ENCODE assay signal across 1 cellular context in genomic region chr1:10644307-10645128, GRCh38.
TF ChIP-seq lines count a peak whose summit lies in the region.

No MANE protein-coding gene starts in this region.

TF ChIP-seq in K562, 482 proteins besides CTCF, POLR2A, EP300 and RAD21 (continued from another document):
- peak; percentile 42 for TF ChIP-seq ATF3 (IDR thresholded peaks at IDR 0.05)
- TF ChIP-seq ATF3 (CRISPR knock-in tag; conservative IDR thresholded peaks at IDR 0.05), result no peak
- TF ChIP-seq THRAP3 (IDR thresholded peaks at IDR 0.05; ENCODE audit: borderline replicate concordance), result no peak
- no peak for TF ChIP-seq HLTF (IDR thresholded peaks at IDR 0.05)
- no peak for TF ChIP-seq BMI1 (IDR thresholded peaks at IDR 0.05; ENCODE audit: low read length)
- TF ChIP-seq IRF2 (CRISPR knock-in tag; IDR thresholded peaks at IDR 0.05), result no peak
- TF ChIP-seq FOSL1 (tag; conservative IDR thresholded peaks at IDR 0.05), result peak; percentile 80
- no peak for TF ChIP-seq ZNF449 (CRISPR knock-in tag; IDR thresholded peaks at IDR 0.05)
- TF ChIP-seq CBX1 (IDR thresholded peaks at IDR 0.05; ENCODE audit: low read depth), result no peak
- no peak for TF ChIP-seq EWSR1 (IDR thresholded peaks at IDR 0.05; ENCODE audit: borderline replicate concordance, low read depth, partially characterized antibody)
- no peak for TF ChIP-seq SMARCA5 (IDR thresholded peaks at IDR 0.05)
- TF ChIP-seq TCF7 (IDR thresholded peaks at IDR 0.05; ENCODE audit: borderline replicate concordance), result no peak
- peak; percentile 70; the same call in 1 of the 2 replicates for TF ChIP-seq JUND (IDR thresholded peaks at IDR 0.05; ENCODE audit: borderline replicate concordance, low read depth, low read length)
- TF ChIP-seq JUND (tag; IDR thresholded peaks at IDR 0.05; ENCODE audit: borderline replicate concordance, low read depth, low read length), result no peak
- TF ChIP-seq ZFP1 (CRISPR knock-in tag; IDR thresholded peaks at IDR 0.05), result no peak
- TF ChIP-seq MBD2 (IDR thresholded peaks at IDR 0.05; ENCODE audit: borderline replicate concordance, low read depth), result peak; percentile 24; the same call in 1 of the 2 replicates
- TF ChIP-seq ZNF184 (CRISPR knock-in tag; IDR thresholded peaks at IDR 0.05), result no peak
- TF ChIP-seq TCF3 (CRISPR knock-in tag; IDR thresholded peaks at IDR 0.05), result peak; percentile 25; the same call in 1 of the 2 replicates
- no peak for TF ChIP-seq ZNF586 (CRISPR knock-in tag; conservative IDR thresholded peaks at IDR 0.05)
- no peak for TF ChIP-seq JUNB (CRISPR knock-in tag; conservative IDR thresholded peaks at IDR 0.05)
- TF ChIP-seq, protein P1, sequence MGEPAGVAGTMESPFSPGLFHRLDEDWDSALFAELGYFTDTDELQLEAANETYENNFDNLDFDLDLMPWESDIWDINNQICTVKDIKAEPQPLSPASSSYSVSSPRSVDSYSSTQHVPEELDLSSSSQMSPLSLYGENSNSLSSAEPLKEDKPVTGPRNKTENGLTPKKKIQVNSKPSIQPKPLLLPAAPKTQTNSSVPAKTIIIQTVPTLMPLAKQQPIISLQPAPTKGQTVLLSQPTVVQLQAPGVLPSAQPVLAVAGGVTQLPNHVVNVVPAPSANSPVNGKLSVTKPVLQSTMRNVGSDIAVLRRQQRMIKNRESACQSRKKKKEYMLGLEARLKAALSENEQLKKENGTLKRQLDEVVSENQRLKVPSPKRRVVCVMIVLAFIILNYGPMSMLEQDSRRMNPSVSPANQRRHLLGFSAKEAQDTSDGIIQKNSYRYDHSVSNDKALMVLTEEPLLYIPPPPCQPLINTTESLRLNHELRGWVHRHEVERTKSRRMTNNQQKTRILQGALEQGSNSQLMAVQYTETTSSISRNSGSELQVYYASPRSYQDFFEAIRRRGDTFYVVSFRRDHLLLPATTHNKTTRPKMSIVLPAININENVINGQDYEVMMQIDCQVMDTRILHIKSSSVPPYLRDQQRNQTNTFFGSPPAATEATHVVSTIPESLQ (CRISPR knock-in tag; IDR thresholded peaks at IDR 0.05), result no peak
- TF ChIP-seq, protein P2, sequence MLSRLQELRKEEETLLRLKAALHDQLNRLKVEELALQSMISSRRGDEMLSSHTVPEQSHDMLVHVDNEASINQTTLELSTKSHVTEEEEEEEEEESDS (CRISPR knock-in tag; IDR thresholded peaks at IDR 0.05), result no peak
- no peak for TF ChIP-seq MCM3 (IDR thresholded peaks at IDR 0.05)
- no peak for TF ChIP-seq ZNF507 (tag; conservative IDR thresholded peaks at IDR 0.05)
- TF ChIP-seq REST (CRISPR knock-in tag; IDR thresholded peaks at IDR 0.05; ENCODE audit: low read depth), result no peak
- TF ChIP-seq ZBTB5 (IDR thresholded peaks at IDR 0.05), result no peak
- no peak for TF ChIP-seq CBX3 (IDR thresholded peaks at IDR 0.05; ENCODE audit: borderline replicate concordance in 1 of 2, low read length in 2 of 2)
- no peak for TF ChIP-seq TARDBP (IDR thresholded peaks at IDR 0.05)
- no peak for TF ChIP-seq HMGN3 (IDR thresholded peaks at IDR 0.05; ENCODE audit: borderline replicate concordance, extremely low read depth, insufficient read length, low read depth, low read length)
- no peak for TF ChIP-seq RNF2 (IDR thresholded peaks at IDR 0.05)
- no peak for TF ChIP-seq PHF8 (IDR thresholded peaks at IDR 0.05; ENCODE audit: borderline replicate concordance, low read length)
- no peak for TF ChIP-seq GABPB1 (CRISPR knock-in tag; IDR thresholded peaks at IDR 0.05)
- TF ChIP-seq BHLHE40 (IDR thresholded peaks at IDR 0.05; ENCODE audit: low read length), result no peak
- TF ChIP-seq CSDE1 (IDR thresholded peaks at IDR 0.05), result no peak
- no peak for TF ChIP-seq ZNF655 (CRISPR knock-in tag; IDR thresholded peaks at IDR 0.05)
- TF ChIP-seq FOXJ3 (CRISPR knock-in tag; IDR thresholded peaks at IDR 0.05), result no peak
- TF ChIP-seq, protein P3, sequence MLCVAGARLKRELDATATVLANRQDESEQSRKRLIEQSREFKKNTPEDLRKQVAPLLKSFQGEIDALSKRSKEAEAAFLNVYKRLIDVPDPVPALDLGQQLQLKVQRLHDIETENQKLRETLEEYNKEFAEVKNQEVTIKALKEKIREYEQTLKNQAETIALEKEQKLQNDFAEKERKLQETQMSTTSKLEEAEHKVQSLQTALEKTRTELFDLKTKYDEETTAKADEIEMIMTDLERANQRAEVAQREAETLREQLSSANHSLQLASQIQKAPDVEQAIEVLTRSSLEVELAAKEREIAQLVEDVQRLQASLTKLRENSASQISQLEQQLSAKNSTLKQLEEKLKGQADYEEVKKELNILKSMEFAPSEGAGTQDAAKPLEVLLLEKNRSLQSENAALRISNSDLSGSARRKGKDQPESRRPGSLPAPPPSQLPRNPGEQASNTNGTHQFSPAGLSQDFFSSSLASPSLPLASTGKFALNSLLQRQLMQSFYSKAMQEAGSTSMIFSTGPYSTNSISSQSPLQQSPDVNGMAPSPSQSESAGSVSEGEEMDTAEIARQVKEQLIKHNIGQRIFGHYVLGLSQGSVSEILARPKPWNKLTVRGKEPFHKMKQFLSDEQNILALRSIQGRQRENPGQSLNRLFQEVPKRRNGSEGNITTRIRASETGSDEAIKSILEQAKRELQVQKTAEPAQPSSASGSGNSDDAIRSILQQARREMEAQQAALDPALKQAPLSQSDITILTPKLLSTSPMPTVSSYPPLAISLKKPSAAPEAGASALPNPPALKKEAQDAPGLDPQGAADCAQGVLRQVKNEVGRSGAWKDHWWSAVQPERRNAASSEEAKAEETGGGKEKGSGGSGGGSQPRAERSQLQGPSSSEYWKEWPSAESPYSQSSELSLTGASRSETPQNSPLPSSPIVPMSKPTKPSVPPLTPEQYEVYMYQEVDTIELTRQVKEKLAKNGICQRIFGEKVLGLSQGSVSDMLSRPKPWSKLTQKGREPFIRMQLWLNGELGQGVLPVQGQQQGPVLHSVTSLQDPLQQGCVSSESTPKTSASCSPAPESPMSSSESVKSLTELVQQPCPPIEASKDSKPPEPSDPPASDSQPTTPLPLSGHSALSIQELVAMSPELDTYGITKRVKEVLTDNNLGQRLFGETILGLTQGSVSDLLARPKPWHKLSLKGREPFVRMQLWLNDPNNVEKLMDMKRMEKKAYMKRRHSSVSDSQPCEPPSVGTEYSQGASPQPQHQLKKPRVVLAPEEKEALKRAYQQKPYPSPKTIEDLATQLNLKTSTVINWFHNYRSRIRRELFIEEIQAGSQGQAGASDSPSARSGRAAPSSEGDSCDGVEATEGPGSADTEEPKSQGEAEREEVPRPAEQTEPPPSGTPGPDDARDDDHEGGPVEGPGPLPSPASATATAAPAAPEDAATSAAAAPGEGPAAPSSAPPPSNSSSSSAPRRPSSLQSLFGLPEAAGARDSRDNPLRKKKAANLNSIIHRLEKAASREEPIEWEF (CRISPR knock-in tag; IDR thresholded peaks at IDR 0.05), result no peak
- TF ChIP-seq TAF1 (IDR thresholded peaks at IDR 0.05; ENCODE audit: control insufficient read depth, extremely low read depth, insufficient read depth, low read length, severe bottlenecking), result no peak
